13 cellular contexts compared by ENCODE assay signal in genomic region chr1:54291276-54292014, GRCh38.
DNase-seq lines count a peak whose midpoint lies in the region; ATAC-seq, FAIRE-seq and TF ChIP-seq lines count a peak whose summit lies in the region.
"Had no signal": no experiment of that assay in that cellular context is flagged by ENCODE, and none has a peak within 500 bp of the region (broad histone marks: within the 10 kb centered on the region; RNA-seq: fewer than 3 reads in every experiment).

No MANE protein-coding gene starts in this region.

- H3K27ac ChIP-seq in coronary artery, result peak overlapping the region; percentile 91 to 96
- peak overlapping the region; percentile 90 for H3K27ac ChIP-seq in psoas muscle
- H3K27ac ChIP-seq in kidney (ENCODE audit: low read depth in 2 of 2, low read length in 2 of 2), result no peak overlapping the region
- H3K27ac ChIP-seq in mesenchymal stem cell (ENCODE audit: low read length, poor library complexity, severe bottlenecking), result no peak overlapping the region
- H3K27ac ChIP-seq: PC-9 had no signal

- H3K4ac ChIP-seq in mesenchymal stem cell (ENCODE audit: low read depth in 1 of 2, low read length in 2 of 2), result no peak overlapping the region

- H3K36me3 ChIP-seq in psoas muscle (ENCODE audit: insufficient read depth in 1 of 2, low read depth in 1 of 2) (no peaks in the 10 kb centered on the region), kidney (ENCODE audit: control insufficient read depth in 1 of 2, insufficient read depth in 2 of 2, low read length in 2 of 2) (no peaks in the 10 kb centered on the region), mesenchymal stem cell (ENCODE audit: control insufficient read depth in 1 of 2, insufficient read depth in 2 of 2, low read depth in 1 of 2, low read length in 2 of 2) (peaks cover 0 to 3% of the 10 kb centered on the region in 2 experiments)
- H3K36me3 ChIP-seq: lower lobe of right lung had no signal

- no peak overlapping the region for H2AFZ ChIP-seq in mesenchymal stem cell (ENCODE audit: low read depth, low read length)
- H2AFZ ChIP-seq: PC-9 had no signal

- no peaks in the 10 kb centered on the region for H3K9me3 ChIP-seq in psoas muscle
- H3K9me3 ChIP-seq in kidney (ENCODE audit: control insufficient read depth in 1 of 2, low read length in 2 of 2), result no peaks in the 10 kb centered on the region
- H3K9me3 ChIP-seq in mesenchymal stem cell (ENCODE audit: control insufficient read depth, low read length), result no peaks in the 10 kb centered on the region
- H3K9me3 ChIP-seq: lower lobe of right lung had no signal

- no peak overlapping the region for H2BK120ac ChIP-seq in mesenchymal stem cell (ENCODE audit: low read depth, low read length)

- no peaks in the 10 kb centered on the region for H3K27me3 ChIP-seq in psoas muscle (ENCODE audit: insufficient read depth in 3 of 3, low read length in 2 of 3)
- H3K27me3 ChIP-seq in mesenchymal stem cell (ENCODE audit: control insufficient read depth in 1 of 2, insufficient read depth in 1 of 2, low read length in 2 of 2), result no peaks in the 10 kb centered on the region

- H2BK12ac ChIP-seq in mesenchymal stem cell (ENCODE audit: low read length in 2 of 2), result no peak overlapping the region

- peak; percentile 71 for DNase-seq in DMS153 treated with DMSO at 0.1 percent for 48 hours (lab: John Stamatoyannopoulos, UW; ENCODE audit: unreplicated experiment)
- DNase-seq in NCI-H446 (lab: John Stamatoyannopoulos, UW), result peak; percentile 39 to 64
- no peak for DNase-seq in coronary artery (ENCODE audit: low spot score)
- no peak for DNase-seq in psoas muscle
- no peak for DNase-seq in HuH-7 (ENCODE audit: low spot score)
- DNase-seq in kidney, result no peak
- no peak for DNase-seq in mesenchymal stem cell
- DNase-seq: amniotic stem cell; effector CD8-positive, alpha-beta T cell; lower lobe of right lung; PC-9; stimulated activated CD4-positive, alpha-beta T cell treated with anti-CD3 and anti-CD28 coated beads, Interleukin-4, amount 100 ng/mL, for 24 hours had no signal

- no peak overlapping the region for H4K91ac ChIP-seq in mesenchymal stem cell (ENCODE audit: low read length)

- H3K4me2 ChIP-seq in mesenchymal stem cell (ENCODE audit: low read length, poor library complexity, severe bottlenecking), result no peak overlapping the region
- H3K4me2 ChIP-seq: PC-9 had no signal

- intact Hi-C loops in psoas muscle (cut with DNase I), result no loop called here
- intact Hi-C loops in kidney (cut with DNase I), result no loop called here

- H3K4me3 ChIP-seq in coronary artery, result no peak overlapping the region
- peak overlapping the region; percentile 4 for H3K4me3 ChIP-seq in psoas muscle
- H3K4me3 ChIP-seq in kidney (ENCODE audit: low read length in 2 of 2), result no peak overlapping the region
- H3K4me3 ChIP-seq in mesenchymal stem cell (ENCODE audit: insufficient read depth in 1 of 2, low read depth in 1 of 2, low read length in 2 of 2), result no peak overlapping the region
- H3K4me3 ChIP-seq: lower lobe of right lung, PC-9 had no signal

- ATAC-seq in psoas muscle (peak in 1 of 4 donors; percentile 14), HG02571 (IDR thresholded peaks at IDR 0.05; ENCODE audit: unreplicated experiment) (no peak)

- H3K18ac ChIP-seq in mesenchymal stem cell (ENCODE audit: low read depth in 1 of 2, low read length in 2 of 2), result peak overlapping the region in 1 of 2 experiments; percentile 30

- no peak overlapping the region for H2BK5ac ChIP-seq in mesenchymal stem cell (ENCODE audit: low read depth, low read length, poor library complexity, severe bottlenecking)

- peaks cover 46% of the 10 kb centered on the region for H3K79me1 ChIP-seq in mesenchymal stem cell (replicated peaks; ENCODE audit: low read length, poor library complexity, severe bottlenecking)

- no peak for FAIRE-seq in kidney (lab: Jason Lieb, UNC)

- no peak overlapping the region for H3K9ac ChIP-seq in kidney (ENCODE audit: low read length in 2 of 2)
- H3K9ac ChIP-seq in mesenchymal stem cell (ENCODE audit: low read length), result no peak overlapping the region

- H2BK15ac ChIP-seq in mesenchymal stem cell (ENCODE audit: low read depth, poor library complexity, severe bottlenecking), result no peak overlapping the region

- TF ChIP-seq CTCF in coronary artery (IDR thresholded peaks at IDR 0.05), result no peak
- no peak for TF ChIP-seq CTCF in psoas muscle (IDR thresholded peaks at IDR 0.05)
- no peak for TF ChIP-seq CTCF in kidney (IDR thresholded peaks at IDR 0.05; ENCODE audit: borderline replicate concordance, extremely low read depth, insufficient read depth)

- no peak overlapping the region for H4K8ac ChIP-seq in mesenchymal stem cell (ENCODE audit: low read length)

- no peak overlapping the region for H2AK5ac ChIP-seq in mesenchymal stem cell (ENCODE audit: low read length, severe bottlenecking)

- peaks cover 76% of the 10 kb centered on the region for H3K4me1 ChIP-seq in psoas muscle
- H3K4me1 ChIP-seq in kidney (ENCODE audit: control insufficient read depth in 1 of 2, insufficient read depth in 1 of 2, low read depth in 1 of 2, low read length in 2 of 2), result peaks cover 35 to 51% of the 10 kb centered on the region in 2 donors
- H3K4me1 ChIP-seq in mesenchymal stem cell (ENCODE audit: control insufficient read depth, insufficient read depth, low read depth, low read length), result peaks cover 22% of the 10 kb centered on the region

- H3K14ac ChIP-seq in mesenchymal stem cell (ENCODE audit: low read length in 2 of 2), result no peak overlapping the region

- no peak overlapping the region for H3K23ac ChIP-seq in mesenchymal stem cell (ENCODE audit: low read length in 2 of 2)

- 46 to 62% (median 48%) methylated on average over 20 of the region's 20 CpGs for WGBS in psoas muscle, 3 donors
- 69% methylated on average over 19 of the region's 20 CpGs for WGBS in mesenchymal stem cell

Comparison
In these comparisons a context has a peak if more than half of its experiments do, and no peak if none do; other contexts are left out.
1. DNase-seq: peak in DMS153 treated with DMSO at 0.1 percent for 48 hours (single experiment) and NCI-H446 (2 of 2); none in coronary artery (single experiment), psoas muscle (0 of 2), HuH-7 (single experiment), kidney (single experiment) and mesenchymal stem cell (single experiment).
2. H3K27ac ChIP-seq: peak in coronary artery (2 of 2) and psoas muscle (single experiment); none in kidney (0 of 2) and mesenchymal stem cell (single experiment).